Comparison of ENCODE assay signal across 1 cellular context in genomic region chr16:58515125-58515870, GRCh38.
TF ChIP-seq lines count a peak whose summit lies in the region.

SETD6 (plus strand) TSS chr16:58515517; CDS start chr16:58515538, 21 bp downstream.

TF ChIP-seq in HepG2, 621 proteins besides CTCF, POLR2A, EP300 and RAD21 (continued from another document and continues in another):
- TF ChIP-seq ETS1 (CRISPR knock-in tag; IDR thresholded peaks at IDR 0.05) (peak; percentile 94), KLF9 (CRISPR knock-in tag; IDR thresholded peaks at IDR 0.05; ENCODE audit: low read depth) (no peak), ZNF652 (CRISPR knock-in tag; IDR thresholded peaks at IDR 0.05; ENCODE audit: borderline replicate concordance, low read depth) (no peak), ZNF687 (CRISPR knock-in tag; IDR thresholded peaks at IDR 0.05) (peak; percentile 99), E2F5 (CRISPR knock-in tag; conservative IDR thresholded peaks at IDR 0.05) (no peak; the same call in 1 of the 2 replicates), GZF1 (CRISPR knock-in tag; IDR thresholded peaks at IDR 0.05) (peak; percentile 88; the same call in 1 of the 2 replicates), ZNF749 (CRISPR knock-in tag; IDR thresholded peaks at IDR 0.05; ENCODE audit: borderline replicate concordance) (peak; percentile 97), NRL (CRISPR knock-in tag; IDR thresholded peaks at IDR 0.05; ENCODE audit: borderline replicate concordance) (peak; percentile 95), NFE2L2 (IDR thresholded peaks at IDR 0.05; ENCODE audit: low read length) (no peak), TIGD3 (CRISPR knock-in tag; IDR thresholded peaks at IDR 0.05; ENCODE audit: borderline replicate concordance) (peak; percentile 91; the same call in 1 of the 2 replicates), SOX13 (IDR thresholded peaks at IDR 0.05) (no peak; the same call in 1 of the 2 replicates), SOX13 (CRISPR knock-in tag; conservative IDR thresholded peaks at IDR 0.05 in 1 of 2, IDR thresholded peaks at IDR 0.05 in 1 of 2) (peak in 1 of 2 experiments; percentile 57; a peak in 2 of 4 replicates), CREM (IDR thresholded peaks at IDR 0.05) (peak; percentile 58), CREM (CRISPR knock-in tag; IDR thresholded peaks at IDR 0.05) (no peak), NFAT5 (CRISPR knock-in tag; IDR thresholded peaks at IDR 0.05) (peak; percentile 92; the same call in 1 of the 2 replicates), MATR3 (CRISPR knock-in tag; IDR thresholded peaks at IDR 0.05) (no peak), ZNF331 (CRISPR knock-in tag; IDR thresholded peaks at IDR 0.05) (no peak), ZNF124 (CRISPR knock-in tag; IDR thresholded peaks at IDR 0.05) (peak; percentile 41; the same call in 1 of the 2 replicates), HNRNPL (IDR thresholded peaks at IDR 0.05; ENCODE audit: low read depth, low read length) (0 out of 2 replicates have a peak, but pooled peaks have one; percentile 18), HOXA5 (CRISPR knock-in tag; IDR thresholded peaks at IDR 0.05) (peak; percentile 90), MXD3 (CRISPR knock-in tag; IDR thresholded peaks at IDR 0.05) (peak; percentile 98), ZNF18 (CRISPR knock-in tag; IDR thresholded peaks at IDR 0.05; ENCODE audit: insufficient replicate concordance) (peak; percentile 94), KLF12 (CRISPR knock-in tag; IDR thresholded peaks at IDR 0.05; ENCODE audit: borderline replicate concordance) (peak; percentile 79; the same call in 1 of the 2 replicates), ATF1 (CRISPR knock-in tag; IDR thresholded peaks at IDR 0.05) (no peak), ZNF530 (CRISPR knock-in tag; IDR thresholded peaks at IDR 0.05; ENCODE audit: low read depth) (no peak), ZNF609 (CRISPR knock-in tag; IDR thresholded peaks at IDR 0.05; ENCODE audit: borderline replicate concordance) (peak; percentile 58; the same call in 1 of the 2 replicates), GATAD2A (CRISPR knock-in tag; IDR thresholded peaks at IDR 0.05) (peak; percentile 50; the same call in 1 of the 2 replicates), STAT6 (CRISPR knock-in tag; IDR thresholded peaks at IDR 0.05; ENCODE audit: borderline replicate concordance) (no peak)
